In the genomic region with DNA sequence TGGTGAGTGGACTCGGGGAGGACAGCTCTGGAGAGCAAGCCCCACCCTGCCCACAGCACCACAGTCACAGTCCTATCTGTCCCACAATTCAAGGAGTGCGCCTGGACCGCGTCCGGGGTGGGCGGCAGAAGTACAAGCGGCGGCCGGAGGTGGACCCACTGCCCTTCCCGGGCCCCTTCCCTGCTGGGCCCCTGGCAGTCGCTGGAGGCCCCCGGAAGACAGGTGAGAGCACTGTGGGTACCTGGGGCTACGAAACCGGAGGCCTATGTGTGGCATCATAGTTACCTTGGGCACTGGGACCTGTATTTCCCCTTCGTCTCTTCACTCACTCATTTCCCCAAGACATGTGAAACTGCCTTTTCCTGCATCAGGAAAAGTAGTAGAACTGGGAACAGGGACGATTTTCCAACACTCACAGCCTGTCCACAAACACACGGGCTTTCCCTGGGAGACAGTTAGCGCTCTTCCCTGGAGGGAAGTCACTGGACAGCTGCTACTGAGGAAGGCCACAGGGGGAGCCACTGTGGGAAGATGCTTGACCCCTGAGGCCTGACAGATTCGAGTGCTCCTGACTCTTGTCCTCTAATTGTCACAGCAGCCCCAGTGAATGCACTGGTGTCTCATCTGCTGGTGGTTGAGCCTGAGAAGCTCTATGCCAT, we compare ENCODE assay signal across 1 cellular context.
TF ChIP-seq lines count a peak whose summit lies in the region.

No MANE protein-coding gene starts in this region.

TF ChIP-seq in H1, 55 proteins besides CTCF, POLR2A, EP300 and RAD21:
- TF ChIP-seq KDM4A (IDR thresholded peaks at IDR 0.05; ENCODE audit: low read depth, low read length, severe bottlenecking) (no peak), TBP (IDR thresholded peaks at IDR 0.05; ENCODE audit: low read depth, low read length) (no peak)
TF ChIP-seq in H1: peak in this region for 0.
